Comparison of ENCODE assay signal across 13 cellular contexts in genomic region chr7:13181221-13181620, GRCh38.
DNase-seq lines count a peak whose midpoint lies in the region; ATAC-seq and TF ChIP-seq lines count a peak whose summit lies in the region.
"Had no signal": no experiment of that assay in that cellular context is flagged by ENCODE, and none has a peak within 500 bp of the region (broad histone marks: within the 10 kb centered on the region; RNA-seq: fewer than 3 reads in every experiment).

No MANE protein-coding gene starts in this region.

- no peaks in the 10 kb centered on the region for H3K36me3 Mint-ChIP-seq in activated CD4-positive, alpha-beta T cell treated with anti-CD3 and anti-CD28 coated beads, Interleukin-2, amount 10 ng/mL, durations not matched to agents 7 days and 5 days (ENCODE audit: low read depth)
- H3K36me3 Mint-ChIP-seq: immature natural killer cell; naive thymus-derived CD4-positive, alpha-beta T cell had no signal

- no peak overlapping the region for H3K4me3 Mint-ChIP-seq in activated CD4-positive, alpha-beta T cell treated with anti-CD3 and anti-CD28 coated beads, Interleukin-2, amount 10 ng/mL, durations not matched to agents 7 days and 5 days
- H3K4me3 Mint-ChIP-seq: immature natural killer cell; naive thymus-derived CD4-positive, alpha-beta T cell had no signal

- CTCF ChIA-PET in activated CD4-positive, alpha-beta T cell treated with anti-CD3 and anti-CD28 coated beads, Interleukin-2, amount 10 ng/mL, durations not matched to agents 7 days and 5 days (lab: Charles Lee) = no interaction called here

- POLR2A ChIA-PET in activated CD4-positive, alpha-beta T cell treated with anti-CD3 and anti-CD28 coated beads, Interleukin-2, amount 10 ng/mL, durations not matched to agents 7 days and 5 days (lab: Charles Lee) = no interaction called here

- no peak overlapping the region for H3K27ac ChIP-seq in right cardiac atrium (ENCODE audit: low read length)

- DNase-seq in right cardiac atrium = peak in 2 of 3 donors; percentile 10 to 54
- DNase-seq in left cardiac atrium = no peak
- peak; percentile 19 to 65 for DNase-seq in NCI-H446 (lab: John Stamatoyannopoulos, UW)
- peak; percentile 3 for DNase-seq in fibroblast of pulmonary artery (ENCODE audit: low read depth)
- no peak for DNase-seq in activated CD4-positive, alpha-beta T cell treated with anti-CD3 and anti-CD28 coated beads, Interleukin-2, amount 10 ng/mL, durations not matched to agents 7 days and 5 days
- no peak for DNase-seq in COLO829 (ENCODE audit: low spot score)
- DNase-seq in HuH-7.5 (ENCODE audit: low spot score) = no peak
- DNase-seq: activated CD4-positive, alpha-beta T cell treated with anti-CD3 and anti-CD28 coated beads, Interleukin-2, amount 50 U/mL, for 4 hours; activated gamma-delta T cell treated with Interleukin-2 at 50 U/mL for 16 hours; immature natural killer cell had no signal

- no peaks in the 10 kb centered on the region for H3K27me3 Mint-ChIP-seq in activated CD4-positive, alpha-beta T cell treated with anti-CD3 and anti-CD28 coated beads, Interleukin-2, amount 10 ng/mL, durations not matched to agents 7 days and 5 days

- no peaks in the 10 kb centered on the region for H3K9me3 ChIP-seq in right cardiac atrium (ENCODE audit: control insufficient read depth, low read length)

- H3K27me3 ChIP-seq in right cardiac atrium (ENCODE audit: control insufficient read depth, insufficient read depth) = no peaks in the 10 kb centered on the region

- ATAC-seq in right cardiac atrium (peak in 1 of 2 donors; percentile 45), left cardiac atrium (no peak), GM18873 (IDR thresholded peaks at IDR 0.05; ENCODE audit: low FRiP score, unreplicated experiment) (no peak)
- ATAC-seq: esophagus mucosa; naive thymus-derived CD4-positive, alpha-beta T cell had no signal

- no peaks in the 10 kb centered on the region for H3K9me3 Mint-ChIP-seq in activated CD4-positive, alpha-beta T cell treated with anti-CD3 and anti-CD28 coated beads, Interleukin-2, amount 10 ng/mL, durations not matched to agents 7 days and 5 days
- H3K9me3 Mint-ChIP-seq: immature natural killer cell; naive thymus-derived CD4-positive, alpha-beta T cell had no signal

- H3K4me3 ChIP-seq in right cardiac atrium (ENCODE audit: low read length) (no peak overlapping the region), fibroblast of pulmonary artery (replicated peaks; ENCODE audit: low read depth, low read length) (no peak overlapping the region)

- H3K27ac Mint-ChIP-seq in activated CD4-positive, alpha-beta T cell treated with anti-CD3 and anti-CD28 coated beads, Interleukin-2, amount 10 ng/mL, durations not matched to agents 7 days and 5 days = no peak overlapping the region
- H3K27ac Mint-ChIP-seq: immature natural killer cell; naive thymus-derived CD4-positive, alpha-beta T cell had no signal

- no peaks in the 10 kb centered on the region for H3K4me1 ChIP-seq in right cardiac atrium (ENCODE audit: control insufficient read depth, insufficient read depth, low read length)

- H3K4me1 Mint-ChIP-seq in activated CD4-positive, alpha-beta T cell treated with anti-CD3 and anti-CD28 coated beads, Interleukin-2, amount 10 ng/mL, durations not matched to agents 7 days and 5 days = no peaks in the 10 kb centered on the region
- H3K4me1 Mint-ChIP-seq: immature natural killer cell; naive thymus-derived CD4-positive, alpha-beta T cell had no signal

- intact Hi-C loops in right cardiac atrium (cut with DNase I) = no loop called here
- intact Hi-C loops in left cardiac atrium (cut with DNase I) = no loop called here

- 30% methylated on average over 3 of the region's 3 CpGs for WGBS in right cardiac atrium

- no peak for TF ChIP-seq CTCF in fibroblast of pulmonary artery (IDR thresholded peaks at IDR 0.05; ENCODE audit: low read length, missing control alignments)

Comparison
In these comparisons a context has a peak if more than half of its experiments do, and no peak if none do; other contexts are left out.
1. DNase-seq: peak in right cardiac atrium (2 of 3), NCI-H446 (2 of 2) and fibroblast of pulmonary artery (single experiment); none in left cardiac atrium (single experiment), activated CD4-positive, alpha-beta T cell treated with anti-CD3 and anti-CD28 coated beads, Interleukin-2, amount 10 ng/mL, durations not matched to agents 7 days and 5 days (single experiment), COLO829 (single experiment) and HuH-7.5 (single experiment).